ENCODE assay signal across 19 cellular contexts in genomic region chr15:68220489-68220888, GRCh38. TPM values are rescaled to one million over a fixed set of nuclear protein-coding genes. Genes with fewer than 3 reads are reported as not detected.
A peak's percentile ranks its signal among the peaks of the same experiment; 100 is the strongest.
DNase-seq lines count a peak whose midpoint lies in the region; ATAC-seq, FAIRE-seq and TF ChIP-seq lines count a peak whose summit lies in the region.
"Had no signal": no experiment of that assay in that cellular context is flagged by ENCODE, and none has a peak within 500 bp of the region (broad histone marks: within the 10 kb centered on the region; RNA-seq: fewer than 3 reads in every experiment).

No MANE protein-coding gene starts in this region.

- H4K91ac ChIP-seq in IMR-90 (ENCODE audit: insufficient read depth, low read depth, low read length), result no peak overlapping the region

- H2BK5ac ChIP-seq in IMR-90 (ENCODE audit: low read depth, low read length, poor library complexity, severe bottlenecking), result no peak overlapping the region

- H3K27ac ChIP-seq in HepG2 (ENCODE audit: extremely low read length, insufficient read depth, low read length) (no peak overlapping the region), right lobe of liver (no peak overlapping the region), IMR-90 (ENCODE audit: insufficient read depth, low read length) (no peak overlapping the region)
- H3K27ac ChIP-seq: GM23248 had no signal

- H3K9me3 ChIP-seq in HepG2 (ENCODE audit: low read length) (no peaks in the 10 kb centered on the region), right lobe of liver (no peaks in the 10 kb centered on the region), IMR-90 (ENCODE audit: control insufficient read depth, insufficient read depth, low read length) (no peaks in the 10 kb centered on the region)

- no peak overlapping the region for H4K8ac ChIP-seq in IMR-90 (ENCODE audit: low read depth in 2 of 2, low read length in 2 of 2)

- H2AFZ ChIP-seq in HepG2 (ENCODE audit: low read length) (no peak overlapping the region), IMR-90 (replicated peaks; ENCODE audit: low read length, poor library complexity) (no peak overlapping the region)
- H2AFZ ChIP-seq: GM23248 had no signal

- H2BK20ac ChIP-seq in IMR-90 (ENCODE audit: low read depth, low read length), result no peak overlapping the region

- no peak for TF ChIP-seq RAD21 in HepG2 (CRISPR knock-in tag; IDR thresholded peaks at IDR 0.05)
- no peak for TF ChIP-seq RAD21 in IMR-90 (IDR thresholded peaks at IDR 0.05; ENCODE audit: low read length)

- H3K4me3 ChIP-seq in HepG2 (replicated peaks in 1 of 3; ENCODE audit: insufficient read depth in 1 of 3, low read depth in 2 of 3, low read length in 3 of 3), result no peak overlapping the region
- H3K4me3 ChIP-seq in right lobe of liver, result no peak overlapping the region
- no peak overlapping the region for H3K4me3 ChIP-seq in IMR-90 (ENCODE audit: insufficient read depth, low read depth, low read length)
- H3K4me3 ChIP-seq: BLaER1 treated with 17β-estradiol and CSF1 and Interleukin-3, amounts not matched to agents 10 nM and 100 nM; GM12878; GM23248 had no signal

- no peak overlapping the region for H3K4ac ChIP-seq in IMR-90 (ENCODE audit: low read depth, low read length)

- peaks cover 15% of the 10 kb centered on the region for H3K4me1 Mint-ChIP-seq in CD14-positive monocyte

- H4K5ac ChIP-seq in IMR-90 (ENCODE audit: low read depth, low read length), result no peak overlapping the region

- intact Hi-C loops in HepG2 (cut with micrococcal nuclease; ENCODE audit: unreplicated experiment), result no loop called here
- intact Hi-C loops in right lobe of liver (cut with DNase I), result no loop called here
- intact Hi-C loops in IMR-90 (cut with micrococcal nuclease), result no loop called here
- intact Hi-C loops in CD14-positive monocyte (cut with micrococcal nuclease), result loop anchor here in 1 of 2 donors (10.0 kb wide), 1 partner anchor 166 kb away; the partner anchor contains the start of gene PIAS1

- DNase-seq in HepG2 (ENCODE audit: low spot score) (no peak), right lobe of liver (no peak), IMR-90 (no peak), mesenteric fat pad (ENCODE audit: low spot score) (peak; percentile 18), ureter (ENCODE audit: low spot score) (peak; percentile 20), DMS153 (lab: John Stamatoyannopoulos, UW) (no peak), CD14-positive monocyte (ENCODE audit: low spot score) (no peak), GM19240 (ENCODE audit: insufficient read length, low spot score) (no peak)
- DNase-seq: AML-193; Calu3; CD4-positive, alpha-beta T cell; DMS 273 treated with DMSO at 0.1 percent for 48 hours; DMS79; GM23248 had no signal

- no peak overlapping the region for H3K27ac Mint-ChIP-seq in CD14-positive monocyte
- H3K27ac Mint-ChIP-seq: CD4-positive, alpha-beta T cell had no signal

- H3K9me3 Mint-ChIP-seq in CD14-positive monocyte, result no peaks in the 10 kb centered on the region
- H3K9me3 Mint-ChIP-seq: CD4-positive, alpha-beta T cell had no signal

- no peak overlapping the region for H3K4me3 Mint-ChIP-seq in CD14-positive monocyte
- H3K4me3 Mint-ChIP-seq: CD4-positive, alpha-beta T cell had no signal

- peaks cover 0 to 1% (median 0%) of the 10 kb centered on the region in 3 donors for H3K27me3 Mint-ChIP-seq in CD14-positive monocyte (ENCODE audit: low read depth in 3 of 3)
- H3K27me3 Mint-ChIP-seq: CD4-positive, alpha-beta T cell had no signal

- H3K4me1 ChIP-seq in HepG2 (ENCODE audit: insufficient read depth, low read length) (peaks cover 19% of the 10 kb centered on the region), right lobe of liver (peaks cover 0 to 21% (median 0%) of the 10 kb centered on the region in 4 donors), IMR-90 (ENCODE audit: control insufficient read depth, insufficient read depth, low read length) (no peaks in the 10 kb centered on the region)

- peaks cover 46 to 66% of the 10 kb centered on the region in 2 experiments for H3K79me1 ChIP-seq in IMR-90 (ENCODE audit: low read depth in 1 of 2, low read length in 2 of 2)

- H3K14ac ChIP-seq in IMR-90 (replicated peaks; ENCODE audit: low read depth, low read length), result no peak overlapping the region

- in situ Hi-C loops in HepG2 (cut with HindIII; ENCODE audit: extremely low pct_ligation_motif_present, low pct_unique_long_range_greater_than_20kb) (no loop called here), IMR-90 (cut with MboI; ENCODE audit: low sequenced_read_pairs) (no loop called here)

- H2BK15ac ChIP-seq in IMR-90 (ENCODE audit: low read depth, low read length), result no peak overlapping the region

- TF ChIP-seq POLR2A in HepG2 (IDR thresholded peaks at IDR 0.05; ENCODE audit: insufficient read depth in 1 of 2, low read depth in 2 of 2, low read length in 2 of 2) (no peak), right lobe of liver (IDR thresholded peaks at IDR 0.05) (no peak), IMR-90 (IDR thresholded peaks at IDR 0.05; ENCODE audit: low read depth, low read length) (no peak)

- H2BK120ac ChIP-seq in IMR-90 (ENCODE audit: low read depth, low read length), result no peak overlapping the region

- ATAC-seq in HepG2 (no peak), right lobe of liver (no peak), IMR-90 (ENCODE audit: low read depth) (no peak)
- ATAC-seq: GM12878, HCT116 had no signal

- no TSS peak for BruUV-seq in HepG2 (replicated peaks; lab: Mats Ljungman, UMichigan)
- BruUV-seq in IMR-90 (replicated peaks; lab: Mats Ljungman, UMichigan), result no TSS peak

- TF ChIP-seq CTCF in HepG2 (CRISPR knock-in tag; IDR thresholded peaks at IDR 0.05) (no peak), right lobe of liver (IDR thresholded peaks at IDR 0.05) (no peak), IMR-90 (conservative IDR thresholded peaks at IDR 0.05; ENCODE audit: low read depth, low read length) (no peak), CD14-positive monocyte (IDR thresholded peaks at IDR 0.05) (no peak)

- H4K20me1 ChIP-seq in HepG2 (ENCODE audit: insufficient read depth, low read length) (no peaks in the 10 kb centered on the region), IMR-90 (ENCODE audit: insufficient read depth, low read length) (peaks cover 20% of the 10 kb centered on the region)

- H2AK5ac ChIP-seq in IMR-90 (ENCODE audit: low read depth, low read length), result no peak overlapping the region

- no peak for FAIRE-seq in HepG2 (lab: Jason Lieb, UNC)
- FAIRE-seq: GM12878, GM18507, H54 had no signal

- H3K9me1 ChIP-seq in IMR-90 (ENCODE audit: insufficient read depth, low read length), result peaks cover 19% of the 10 kb centered on the region; the same call in 1 of the 2 replicates

- no peaks in the 10 kb centered on the region for H3K27me3 ChIP-seq in HepG2 (ENCODE audit: control insufficient read depth in 1 of 2, insufficient read depth in 2 of 2, low read length in 2 of 2)
- H3K27me3 ChIP-seq in right lobe of liver, result no peaks in the 10 kb centered on the region
- no peaks in the 10 kb centered on the region for H3K27me3 ChIP-seq in IMR-90 (ENCODE audit: control insufficient read depth, insufficient read depth, low read length)
- H3K27me3 ChIP-seq: BLaER1 treated with 17β-estradiol and CSF1 and Interleukin-3, amounts not matched to agents 10 nM and 100 nM had no signal

- H3K36me3 Mint-ChIP-seq in CD14-positive monocyte, result peaks cover 0 to 16% of the 10 kb centered on the region in 2 donors

- dilution Hi-C loops in IMR-90 (cut with HindIII; ENCODE audit: low sequenced_read_pairs, unreplicated experiment), result no loop called here

- H3K18ac ChIP-seq in IMR-90 (ENCODE audit: low read depth, low read length), result no peak overlapping the region

- POLR2A ChIA-PET in HepG2 (lab: Yijun Ruan, JAX), result no interaction called here
- POLR2A ChIA-PET in IMR-90 (lab: Charles Lee; ENCODE audit: unreplicated experiment), result no interaction called here

- H3K79me2 ChIP-seq in HepG2 (ENCODE audit: insufficient read depth, low read length), result peaks cover 44% of the 10 kb centered on the region

- H3K36me3 ChIP-seq in HepG2 (replicated peaks in 1 of 2; ENCODE audit: control insufficient read depth in 1 of 2, insufficient read depth in 2 of 2, low read length in 2 of 2) (peaks cover 8 to 27% of the 10 kb centered on the region in 2 experiments; a peak in 4 of 5 replicates), right lobe of liver (peaks cover 0 to 8% (median 0%) of the 10 kb centered on the region in 4 donors), IMR-90 (ENCODE audit: control insufficient read depth, insufficient read depth, low read length) (no peaks in the 10 kb centered on the region; the same call in 1 of the 2 replicates)

- TF ChIP-seq EP300 in HepG2 (IDR thresholded peaks at IDR 0.05; ENCODE audit: low read depth in 2 of 2, low read length in 2 of 2) (no peak), HepG2 (CRISPR knock-in tag; IDR thresholded peaks at IDR 0.05; ENCODE audit: borderline replicate concordance) (no peak)

- no peak overlapping the region for H3K56ac ChIP-seq in IMR-90 (ENCODE audit: extremely low read depth, insufficient read depth, low read length)

- CTCF ChIA-PET in HepG2 (lab: Yijun Ruan, JAX; ENCODE audit: low intra/inter-chr PET ratio, low total read pairs), result no interaction called here
- CTCF ChIA-PET in IMR-90 (lab: Yijun Ruan, JAX), result no interaction called here

- 96% methylated on average over 2 of the region's 2 CpGs for WGBS in HepG2 (ENCODE audit: low lambda C conversion rate)
- 75% methylated on average over 1 of the region's 2 CpGs for WGBS in right lobe of liver (ENCODE audit: insufficient coverage, low coverage, low lambda C conversion rate, missing lambda C conversion rate)
- WGBS in IMR-90 (ENCODE audit: extremely low coverage in 2 of 2, insufficient read length in 1 of 2), 2 experiments, result no CpG with 5 or more reads among the region's 2 CpGs

- H3K9ac ChIP-seq in HepG2 (ENCODE audit: insufficient read depth, low read depth, low read length) (no peak overlapping the region), IMR-90 (ENCODE audit: low read depth, low read length) (no peak overlapping the region)
- H3K9ac ChIP-seq: BLaER1 treated with 17β-estradiol and CSF1 and Interleukin-3, amounts not matched to agents 10 nM and 100 nM; GM23248 had no signal

- peak overlapping the region; percentile 63 for H2AK9ac ChIP-seq in IMR-90 (replicated peaks; ENCODE audit: low read depth, low read length, poor library complexity)

- H3K23ac ChIP-seq in IMR-90 (ENCODE audit: low read depth, low read length), result no peak overlapping the region

- H3K4me2 ChIP-seq in HepG2 (ENCODE audit: low read depth, low read length) (no peak overlapping the region), IMR-90 (ENCODE audit: low read depth, low read length) (no peak overlapping the region)

RNA-seq across cellular contexts. Expression of gene CLN6, which starts 9.0 kb away (rescaled TPM):
- total RNA-seq in HepG2 (2016; rRNA removed; fragmentation: Illumina TruSeq; extraction: Trizol), result 11.1 and 27.1 TPM in 2 replicates
- 8.6 and 9.6 TPM in 2 replicates for total RNA-seq in HepG2 (2016; cell fraction: cytosol; rRNA removed; fragmentation: Illumina TruSeq; extraction: Trizol; ENCODE audit: low read depth)
- 11.8 and 24.4 TPM in 2 replicates for total RNA-seq in HepG2 (2016; cell fraction: insoluble cytoplasmic fraction; rRNA removed; fragmentation: Illumina TruSeq; extraction: Trizol)
- total RNA-seq in HepG2 (2016; cell fraction: membrane; rRNA removed; fragmentation: Illumina TruSeq; extraction: Trizol), result 21.8 and 24.8 TPM in 2 replicates
- 26.2 and 36.2 TPM in 2 replicates for total RNA-seq in HepG2 (2016; cell fraction: nucleus; rRNA removed; fragmentation: Illumina TruSeq; extraction: Trizol)
- 24.9 and 26.6 TPM in 2 replicates for polyA plus RNA-seq in HepG2 (2011; rRNA removed)
- 16.8 and 20.7 TPM in 2 replicates for polyA plus RNA-seq in HepG2 (2011; cell fraction: cytosol; rRNA removed)
- 31.9 and 38.5 TPM in 2 replicates for polyA plus RNA-seq in HepG2 (2011; cell fraction: nucleus; rRNA removed)
- 11.0 and 11.8 TPM in 2 replicates for polyA plus RNA-seq in HepG2 (2012)
- 12.8 and 17.1 TPM in 2 replicates for polyA plus RNA-seq in HepG2 (2016; cell fraction: cytosol; fragmentation: Illumina TruSeq; extraction: Trizol; ENCODE audit: low read depth)
- polyA plus RNA-seq in HepG2 (2016; cell fraction: insoluble cytoplasmic fraction; fragmentation: Illumina TruSeq; extraction: Trizol; ENCODE audit: low read depth), result 18.2 and 20.3 TPM in 2 replicates
- 26.1 and 27.9 TPM in 2 replicates for polyA plus RNA-seq in HepG2 (2016; cell fraction: membrane; fragmentation: Illumina TruSeq; extraction: Trizol; ENCODE audit: low read depth)
- polyA plus RNA-seq in HepG2 (2016; cell fraction: nucleus; fragmentation: Illumina TruSeq; extraction: Trizol; ENCODE audit: insufficient read depth, low read depth), result 66.1 and 79.6 TPM in 2 replicates
- polyA minus RNA-seq in HepG2 (2011; rRNA and poly(A)+ RNA removed; ENCODE audit: low replicate concordance), result 97.2 and 431 TPM in 2 replicates
- 10.3 and 11.8 TPM in 2 replicates for polyA minus RNA-seq in HepG2 (2011; cell fraction: cytosol; rRNA and poly(A)+ RNA removed)
- polyA minus RNA-seq in HepG2 (2011; cell fraction: nucleus; rRNA and poly(A)+ RNA removed), result 22.3 and 29.9 TPM in 2 replicates
- total RNA-seq in right lobe of liver, result 10 to 100 TPM; 10.7 to 24.3 (median 15.2) TPM
- total RNA-seq in IMR-90 (2012; rRNA removed), result 5.3 and 6.5 TPM in 2 replicates
- 31.9 and 33.8 TPM in 2 replicates for polyA plus RNA-seq in IMR-90 (2012; rRNA removed)
- 7.8 and 31.2 TPM in 2 replicates for polyA plus RNA-seq in IMR-90 (2012; cell fraction: cytosol; rRNA removed)
- 26.1 and 47.2 TPM in 2 replicates for polyA plus RNA-seq in IMR-90 (2012; cell fraction: nucleus; rRNA removed; ENCODE audit: low replicate concordance)
- 24.7 TPM for total RNA-seq in mesenteric fat pad
- 45.3 TPM for total RNA-seq in ureter
- polyA plus RNA-seq in CD14-positive monocyte, result 1 to 10 TPM; 3.4 to 4.2 TPM

RNA-seq across cellular contexts. Expression of gene CALML4, which starts 15.4 kb away (rescaled TPM):
- total RNA-seq in HepG2 (2016; rRNA removed; fragmentation: Illumina TruSeq; extraction: Trizol), result 6.5 and 8.7 TPM in 2 replicates
- 4.5 and 5.7 TPM in 2 replicates for total RNA-seq in HepG2 (2016; cell fraction: cytosol; rRNA removed; fragmentation: Illumina TruSeq; extraction: Trizol; ENCODE audit: low read depth)
- total RNA-seq in HepG2 (2016; cell fraction: insoluble cytoplasmic fraction; rRNA removed; fragmentation: Illumina TruSeq; extraction: Trizol), result 7.8 and 8.1 TPM in 2 replicates
- total RNA-seq in HepG2 (2016; cell fraction: membrane; rRNA removed; fragmentation: Illumina TruSeq; extraction: Trizol), result 6.1 and 7.2 TPM in 2 replicates
- 5.2 and 8.4 TPM in 2 replicates for total RNA-seq in HepG2 (2016; cell fraction: nucleus; rRNA removed; fragmentation: Illumina TruSeq; extraction: Trizol)
- 3.1 and 3.6 TPM in 2 replicates for polyA plus RNA-seq in HepG2 (2011; rRNA removed)
- polyA plus RNA-seq in HepG2 (2011; cell fraction: cytosol; rRNA removed), result 1.9 TPM in 2 replicates
- polyA plus RNA-seq in HepG2 (2011; cell fraction: nucleus; rRNA removed), result 5.0 and 6.7 TPM in 2 replicates
- polyA plus RNA-seq in HepG2 (2012), result 5.3 and 5.6 TPM in 2 replicates
- 10.2 and 15.8 TPM in 2 replicates for polyA plus RNA-seq in HepG2 (2016; cell fraction: cytosol; fragmentation: Illumina TruSeq; extraction: Trizol; ENCODE audit: low read depth)
- polyA plus RNA-seq in HepG2 (2016; cell fraction: insoluble cytoplasmic fraction; fragmentation: Illumina TruSeq; extraction: Trizol; ENCODE audit: low read depth), result 13.4 and 15.5 TPM in 2 replicates
- 10.9 and 14.1 TPM in 2 replicates for polyA plus RNA-seq in HepG2 (2016; cell fraction: membrane; fragmentation: Illumina TruSeq; extraction: Trizol; ENCODE audit: low read depth)
- polyA plus RNA-seq in HepG2 (2016; cell fraction: nucleus; fragmentation: Illumina TruSeq; extraction: Trizol; ENCODE audit: insufficient read depth, low read depth), result 27.8 and 31.7 TPM in 2 replicates
- polyA minus RNA-seq in HepG2 (2011; rRNA and poly(A)+ RNA removed; ENCODE audit: low replicate concordance), result 1.6 and 5.3 TPM in 2 replicates
- polyA minus RNA-seq in HepG2 (2011; cell fraction: cytosol; rRNA and poly(A)+ RNA removed), result 0.20 and 0.62 TPM in 2 replicates
- 4.9 and 5.2 TPM in 2 replicates for polyA minus RNA-seq in HepG2 (2011; cell fraction: nucleus; rRNA and poly(A)+ RNA removed)
- 1 to 10 TPM; 3.3 to 9.8 (median 6.1) TPM for total RNA-seq in right lobe of liver
- total RNA-seq in IMR-90 (2012; rRNA removed), result 0.36 and 0.56 TPM in 2 replicates
- polyA plus RNA-seq in IMR-90 (2012; rRNA removed), result 0.89 and 1.3 TPM in 2 replicates
- polyA plus RNA-seq in IMR-90 (2012; cell fraction: cytosol; rRNA removed), result 0.25 and 0.43 TPM in 2 replicates
- 2.5 and 7.9 TPM in 2 replicates for polyA plus RNA-seq in IMR-90 (2012; cell fraction: nucleus; rRNA removed; ENCODE audit: low replicate concordance)
- total RNA-seq in mesenteric fat pad, result 7.2 TPM
- total RNA-seq in ureter, result 6.3 TPM
- polyA plus RNA-seq in CD14-positive monocyte, result 10 to 100 TPM; 38.8 to 44.5 TPM

RNA-seq across cellular contexts. Expression of gene FEM1B, which starts 57.1 kb away (rescaled TPM):
- total RNA-seq in HepG2 (2016; rRNA removed; fragmentation: Illumina TruSeq; extraction: Trizol), result 38.1 and 41.2 TPM in 2 replicates
- total RNA-seq in HepG2 (2016; cell fraction: cytosol; rRNA removed; fragmentation: Illumina TruSeq; extraction: Trizol; ENCODE audit: low read depth), result 1.8 and 3.1 TPM in 2 replicates
- total RNA-seq in HepG2 (2016; cell fraction: insoluble cytoplasmic fraction; rRNA removed; fragmentation: Illumina TruSeq; extraction: Trizol), result 30.7 and 45.0 TPM in 2 replicates
- total RNA-seq in HepG2 (2016; cell fraction: membrane; rRNA removed; fragmentation: Illumina TruSeq; extraction: Trizol), result 14.6 and 17.1 TPM in 2 replicates
- total RNA-seq in HepG2 (2016; cell fraction: nucleus; rRNA removed; fragmentation: Illumina TruSeq; extraction: Trizol), result 28.2 and 28.4 TPM in 2 replicates
- polyA plus RNA-seq in HepG2 (2011; rRNA removed), result 40.0 and 40.3 TPM in 2 replicates
- 19.1 and 23.6 TPM in 2 replicates for polyA plus RNA-seq in HepG2 (2011; cell fraction: cytosol; rRNA removed)
- 21.4 and 22.7 TPM in 2 replicates for polyA plus RNA-seq in HepG2 (2011; cell fraction: nucleus; rRNA removed)
- polyA plus RNA-seq in HepG2 (2012), result 16.6 and 17.3 TPM in 2 replicates
- polyA plus RNA-seq in HepG2 (2016; cell fraction: cytosol; fragmentation: Illumina TruSeq; extraction: Trizol; ENCODE audit: low read depth), result 0.72 and 0.80 TPM in 2 replicates
- polyA plus RNA-seq in HepG2 (2016; cell fraction: insoluble cytoplasmic fraction; fragmentation: Illumina TruSeq; extraction: Trizol; ENCODE audit: low read depth), result 19.0 and 20.2 TPM in 2 replicates
- 4.2 and 4.6 TPM in 2 replicates for polyA plus RNA-seq in HepG2 (2016; cell fraction: membrane; fragmentation: Illumina TruSeq; extraction: Trizol; ENCODE audit: low read depth)
- 19.1 and 25.5 TPM in 2 replicates for polyA plus RNA-seq in HepG2 (2016; cell fraction: nucleus; fragmentation: Illumina TruSeq; extraction: Trizol; ENCODE audit: insufficient read depth, low read depth)
- polyA minus RNA-seq in HepG2 (2011; rRNA and poly(A)+ RNA removed; ENCODE audit: low replicate concordance), result 110 and 233 TPM in 2 replicates
- 70.9 and 90.9 TPM in 2 replicates for polyA minus RNA-seq in HepG2 (2011; cell fraction: cytosol; rRNA and poly(A)+ RNA removed)
- polyA minus RNA-seq in HepG2 (2011; cell fraction: nucleus; rRNA and poly(A)+ RNA removed), result 58.1 and 77.1 TPM in 2 replicates
- total RNA-seq in right lobe of liver, result 10 to 100 TPM; 17.7 to 28.3 (median 23.1) TPM
- total RNA-seq in IMR-90 (2012; rRNA removed), result 47.2 and 51.4 TPM in 2 replicates
- 16.2 and 16.9 TPM in 2 replicates for polyA plus RNA-seq in IMR-90 (2012; rRNA removed)
- 3.0 and 4.1 TPM in 2 replicates for polyA plus RNA-seq in IMR-90 (2012; cell fraction: cytosol; rRNA removed)
- polyA plus RNA-seq in IMR-90 (2012; cell fraction: nucleus; rRNA removed; ENCODE audit: low replicate concordance), result 3.5 and 17.2 TPM in 2 replicates
- 48.7 TPM for total RNA-seq in mesenteric fat pad
- 91.5 TPM for total RNA-seq in ureter
- 10 to 100 TPM; 26.0 to 26.4 TPM for polyA plus RNA-seq in CD14-positive monocyte

Comparison
In these comparisons a context has a peak if more than half of its experiments do, and no peak if none do; other contexts are left out.
1. DNase-seq: peak in mesenteric fat pad (single experiment) and ureter (single experiment); none in HepG2 (single experiment), right lobe of liver (0 of 3), IMR-90 (single experiment), DMS153 (single experiment), CD14-positive monocyte (single experiment) and GM19240 (single experiment).